ENCODE assay signal across 9 cellular contexts in the genomic region with DNA sequence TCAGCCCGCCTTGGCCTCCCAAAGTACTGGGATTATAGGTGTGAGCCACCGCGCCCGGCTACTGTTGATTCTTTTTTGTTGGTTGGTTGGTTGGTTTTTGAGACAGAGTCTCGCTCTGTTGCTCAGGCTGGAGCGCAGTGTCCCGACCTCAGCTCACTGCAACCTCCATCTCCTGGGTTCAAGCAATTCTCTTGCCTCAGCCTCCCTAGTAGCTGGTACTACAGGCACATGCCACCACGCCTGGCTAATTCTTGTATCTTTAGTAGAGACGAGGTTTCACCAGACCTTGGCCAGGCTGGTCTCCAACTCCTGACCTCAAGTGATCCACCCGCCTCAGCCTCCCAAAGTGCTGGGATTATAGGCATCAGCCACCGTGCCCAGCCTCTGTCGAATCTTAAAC. TPM values are rescaled to one million over a fixed set of nuclear protein-coding genes. Genes with fewer than 3 reads are reported as not detected.
DNase-seq lines count a peak whose midpoint lies in the region; ATAC-seq and TF ChIP-seq lines count a peak whose summit lies in the region.
"Not testable (repeated sequence)": the region's sequence is repeated elsewhere in the genome, so short reads cannot be mapped to it uniquely, and the experiment has no call there.
"Had no signal": no experiment of that assay in that cellular context is flagged by ENCODE, and none has a peak within 500 bp of the region (broad histone marks: within the 10 kb centered on the region; RNA-seq: fewer than 3 reads in every experiment).

No MANE protein-coding gene starts in this region.

- H3K4me1 ChIP-seq in GM23338 (ENCODE audit: insufficient read depth); upper lobe of right lung: not testable (repeated sequence)
- H3K4me1 ChIP-seq in Panc1 (ENCODE audit: control insufficient read depth, insufficient read depth, low read length) = peaks cover 39% of the 10 kb centered on the region

- not testable (repeated sequence) for H3K36me3 ChIP-seq in GM23338 (ENCODE audit: insufficient read depth); Panc1 (ENCODE audit: control insufficient read depth, insufficient read depth, low read length); upper lobe of right lung

- not testable (repeated sequence) for H3K4me2 ChIP-seq in GM23338

- TF ChIP-seq CTCF in GM23338 (conservative IDR thresholded peaks at IDR 0.05; ENCODE audit: low read depth in 2 of 2); Panc1 (IDR thresholded peaks at IDR 0.05); upper lobe of right lung (IDR thresholded peaks at IDR 0.05): not testable (repeated sequence)

- intact Hi-C loops in Panc1 (cut with micrococcal nuclease; ENCODE audit: unreplicated experiment); Right ventricle myocardium superior (cut with DNase I); posterior vena cava (cut with DNase I); upper lobe of right lung (cut with DNase I): not testable (repeated sequence)

- H3K27me3 ChIP-seq in GM23338 (ENCODE audit: insufficient read depth); Panc1 (ENCODE audit: control insufficient read depth, insufficient read depth, low read length); upper lobe of right lung: not testable (repeated sequence)

- peaks cover 33% of the 10 kb centered on the region for H3K4me1 Mint-ChIP-seq in GM23338

- H3K4me3 ChIP-seq in GM23338; Panc1 (ENCODE audit: low read depth in 2 of 2, low read length in 2 of 2); upper lobe of right lung: not testable (repeated sequence)

- H3K79me2 ChIP-seq in GM23338 (replicated peaks; ENCODE audit: insufficient read depth) = not testable (repeated sequence)

- not testable (repeated sequence) for H3K27me3 Mint-ChIP-seq in GM23338 (ENCODE audit: insufficient read depth, low read depth, poor library complexity)

- CTCF ChIA-PET in Panc1 (lab: Charles Lee) = interaction anchor here (0.7 kb wide), 1 partner anchor 13 kb away, joined by 3 read pairs; no protein-coding TSS in a partner anchor

- H4K20me1 ChIP-seq in GM23338 (replicated peaks; ENCODE audit: insufficient read depth) = not testable (repeated sequence)

- H3K27ac ChIP-seq in GM23338 (ENCODE audit: low read depth); upper lobe of right lung: not testable (repeated sequence)
- peak overlapping the region; percentile 88; the same call in 1 of the 2 replicates for H3K27ac ChIP-seq in Panc1 (ENCODE audit: low read length)

- H3K27ac Mint-ChIP-seq in GM23338 = not testable (repeated sequence)

- not testable (repeated sequence) for H3K36me3 Mint-ChIP-seq in GM23338 (ENCODE audit: low read depth)

- not testable (repeated sequence) for H3K4me3 Mint-ChIP-seq in GM23338

- H3F3A ChIP-seq in GM23338 (replicated peaks; ENCODE audit: low read depth) = not testable (repeated sequence)

- not testable (repeated sequence) for H3K9me3 Mint-ChIP-seq in GM23338

- not testable (repeated sequence) for BruUV-seq in Panc1 (replicated peaks; lab: Mats Ljungman, UMichigan)

- peak overlapping the region; percentile 52; the same call in 1 of the 2 replicates for H2AFZ ChIP-seq in GM23338

- ATAC-seq in GM23338; Panc1; Right ventricle myocardium superior (ENCODE audit: poor library complexity); upper lobe of right lung: not testable (repeated sequence)

- H3K9me3 ChIP-seq in Panc1 (ENCODE audit: control insufficient read depth, insufficient read depth, low read depth, low read length); upper lobe of right lung: not testable (repeated sequence)

- in situ Hi-C loops in Panc1 (cut with HindIII; ENCODE audit: low pct_unique_long_range_greater_than_20kb, low sequenced_read_pairs) = not testable (repeated sequence)

- not testable (repeated sequence) for H3K9me2 ChIP-seq in GM23338 (ENCODE audit: insufficient read depth)

- POLR2A ChIA-PET in Panc1 (lab: Charles Lee) = interaction anchor here (0.6 kb wide), 1 partner anchor 57 kb away, joined by 3 read pairs; no protein-coding TSS in a partner anchor

- DNase-seq in GM23338 (ENCODE audit: low spot score); Panc1 (ENCODE audit: low read depth, low spot score): not testable (repeated sequence)
- DNase-seq in Right ventricle myocardium superior (peak; percentile 12), mesenteric fat pad (ENCODE audit: low spot score) (peak; percentile 68), posterior vena cava (ENCODE audit: low spot score) (peak; percentile 46), upper lobe of right lung (peak; percentile 43)

RNA-seq across cellular contexts. Expression of a gene that starts 17.0 kb away (rescaled TPM):
- total RNA-seq in GM23338 (2014; rRNA removed; shearing (Covaris generic)) = 29.2 and 39.7 TPM in 2 replicates
- 20.0 and 23.5 TPM in 2 replicates for polyA plus RNA-seq in GM23338 (2016; fragmentation: Nextera tagmentation; extraction: Ambion mirVana)
- total RNA-seq in Panc1 (2021; ENCODE audit: unreplicated experiment) (132 TPM), Right ventricle myocardium superior (4.7 TPM), mesenteric fat pad (2.0 TPM), posterior vena cava (1 to 10 TPM; 1.0 to 1.4 TPM), upper lobe of right lung (43.2 TPM)
- 11.2 TPM for polyA plus RNA-seq in Panc1 (2012; ENCODE audit: insufficient read length)

RNA-seq across cellular contexts. Expression of a gene that starts 23.1 kb away (rescaled TPM):
- 6.0 and 6.3 TPM in 2 replicates for total RNA-seq in GM23338 (2014; rRNA removed; shearing (Covaris generic))
- polyA plus RNA-seq in GM23338 (2016; fragmentation: Nextera tagmentation; extraction: Ambion mirVana) = 3.9 and 4.9 TPM in 2 replicates
- total RNA-seq in Panc1 (2021; ENCODE audit: unreplicated experiment) (92.5 TPM), Right ventricle myocardium superior (8.1 TPM), mesenteric fat pad (19.7 TPM), posterior vena cava (10 to 100 TPM; 10.6 to 11.2 TPM), upper lobe of right lung (6.8 TPM)
- polyA plus RNA-seq in Panc1 (2012; ENCODE audit: insufficient read length) = 97.9 TPM
- total RNA-seq: CD4-positive, alpha-beta memory T cell; CD8-positive, alpha-beta memory T cell had no signal
- polyA plus RNA-seq: CD14-positive monocyte had no signal
